In the genomic region with DNA sequence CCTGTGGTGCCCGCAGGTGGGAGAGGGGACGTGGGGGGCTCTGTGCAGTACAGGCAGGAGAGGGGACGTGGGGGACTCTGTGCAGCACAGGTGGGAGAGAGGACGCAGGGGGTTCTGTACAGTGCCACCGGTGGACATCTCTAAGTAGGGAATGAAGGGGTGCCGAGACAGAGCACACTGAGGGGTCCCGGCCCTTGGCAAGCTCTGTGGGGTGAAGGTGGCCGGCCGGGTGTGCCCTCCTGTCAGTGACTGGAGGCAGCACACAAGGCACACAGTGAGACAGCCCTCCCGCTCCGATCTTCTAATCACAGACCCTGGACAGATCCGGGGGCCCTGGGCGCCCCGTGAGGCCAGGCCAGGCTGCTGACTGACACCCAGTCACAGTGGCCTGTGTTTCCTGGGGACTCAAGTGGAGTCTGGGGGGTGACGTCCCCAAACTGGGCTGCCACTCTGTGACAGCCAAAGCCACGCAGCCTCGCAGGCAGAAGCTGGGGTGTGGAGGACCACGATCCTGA, we compare ENCODE assay signal across 8 cellular contexts. TPM values are rescaled to one million over a fixed set of nuclear protein-coding genes. Genes with fewer than 3 reads are reported as not detected.
DNase-seq lines count a peak whose midpoint lies in the region; ATAC-seq, FAIRE-seq and TF ChIP-seq lines count a peak whose summit lies in the region.

No MANE protein-coding gene starts in this region.

- POLR2A ChIA-PET in PC-9 (lab: Charles Lee; ENCODE audit: unreplicated experiment) = no interaction called here

- H3K27me3 ChIP-seq in left lung (peaks cover 0 to 30% of the 10 kb centered on the region in 2 donors), tibial nerve (no peaks in the 10 kb centered on the region), small intestine (ENCODE audit: control insufficient read depth in 2 of 2, insufficient read depth in 2 of 2, low read length in 2 of 2) (no peaks in the 10 kb centered on the region), PC-9 (ENCODE audit: insufficient read depth, low read depth) (no peaks in the 10 kb centered on the region)

- no peak overlapping the region for H2AFZ ChIP-seq in PC-9

- H3K9me3 ChIP-seq in left lung (no peaks in the 10 kb centered on the region), tibial nerve (no peaks in the 10 kb centered on the region), small intestine (ENCODE audit: control insufficient read depth, low read depth) (no peaks in the 10 kb centered on the region), PC-9 (ENCODE audit: insufficient read depth, low read depth) (no peaks in the 10 kb centered on the region)

- no peak overlapping the region for H3K27ac Mint-ChIP-seq in activated naive CD8-positive, alpha-beta T cell treated with anti-CD3 and anti-CD28 coated beads for 36 hours

- H3K36me3 ChIP-seq in left lung (peaks cover 0 to 14% of the 10 kb centered on the region in 2 donors), tibial nerve (peaks cover 0 to 18% (median 2%) of the 10 kb centered on the region in 3 donors), small intestine (ENCODE audit: control insufficient read depth in 2 of 2, insufficient read depth in 2 of 2, low read length in 2 of 2) (no peaks in the 10 kb centered on the region), PC-9 (ENCODE audit: low read depth) (no peaks in the 10 kb centered on the region)

- no peak for FAIRE-seq in small intestine (lab: Jason Lieb, UNC)

- no peaks in the 10 kb centered on the region for H3K27me3 Mint-ChIP-seq in activated T-cell treated with anti-CD3 and anti-CD28 coated beads, Interleukin-2, amount 50 U/mL, for 4 hours (ENCODE audit: low read depth)
- H3K27me3 Mint-ChIP-seq in activated naive CD8-positive, alpha-beta T cell treated with anti-CD3 and anti-CD28 coated beads for 36 hours = no peaks in the 10 kb centered on the region

- H3K36me3 Mint-ChIP-seq in activated T-cell treated with anti-CD3 and anti-CD28 coated beads, Interleukin-2, amount 50 U/mL, for 4 hours (ENCODE audit: insufficient read depth) = peaks cover 4% of the 10 kb centered on the region
- no peaks in the 10 kb centered on the region for H3K36me3 Mint-ChIP-seq in activated naive CD8-positive, alpha-beta T cell treated with anti-CD3 and anti-CD28 coated beads for 36 hours

- no peaks in the 10 kb centered on the region for H3K79me2 ChIP-seq in PC-9 (ENCODE audit: low read depth)

- H3K9me3 Mint-ChIP-seq in activated T-cell treated with anti-CD3 and anti-CD28 coated beads, Interleukin-2, amount 50 U/mL, for 4 hours = no peaks in the 10 kb centered on the region
- no peaks in the 10 kb centered on the region for H3K9me3 Mint-ChIP-seq in activated naive CD8-positive, alpha-beta T cell treated with anti-CD3 and anti-CD28 coated beads for 36 hours

- peaks cover 21% of the 10 kb centered on the region for H3K4me1 Mint-ChIP-seq in activated T-cell treated with anti-CD3 and anti-CD28 coated beads, Interleukin-2, amount 50 U/mL, for 4 hours (ENCODE audit: low read depth)
- H3K4me1 Mint-ChIP-seq in activated naive CD8-positive, alpha-beta T cell treated with anti-CD3 and anti-CD28 coated beads for 36 hours = peaks cover 11% of the 10 kb centered on the region

- H3K4me3 Mint-ChIP-seq in activated T-cell treated with anti-CD3 and anti-CD28 coated beads, Interleukin-2, amount 50 U/mL, for 4 hours = peak overlapping the region; percentile 72
- H3K4me3 Mint-ChIP-seq in activated naive CD8-positive, alpha-beta T cell treated with anti-CD3 and anti-CD28 coated beads for 36 hours = peak overlapping the region; percentile 65

- no TSS peak for BruUV-seq in PC-9 (replicated peaks; lab: Mats Ljungman, UMichigan)

- TF ChIP-seq POLR2A in tibial nerve (IDR thresholded peaks at IDR 0.05) = no peak

- H3K27ac ChIP-seq in left lung (peak overlapping the region; percentile 73 to 78), tibial nerve (peak overlapping the region; percentile 75 to 96 (median 86)), small intestine (ENCODE audit: low read depth in 1 of 2, low read length in 1 of 2) (peak overlapping the region in 1 of 2 donors; percentile 49), PC-9 (no peak overlapping the region)

- no peak for DNase-seq in activated T-cell treated with anti-CD3 and anti-CD28 coated beads, Interleukin-2, amount 50 U/mL, for 4 hours
- DNase-seq in activated T-cell treated with anti-CD3 and anti-CD28 coated beads for 4 hours (no peak), left lung (peak in 1 of 2 donors; percentile 70), tibial nerve (ENCODE audit: low spot score in 2 of 2) (no peak), small intestine (no peak), PC-9 (no peak)
- DNase-seq in activated naive CD8-positive, alpha-beta T cell treated with anti-CD3 and anti-CD28 coated beads for 36 hours = no peak

- H3K9me2 ChIP-seq in PC-9 (ENCODE audit: insufficient read depth) = no peaks in the 10 kb centered on the region

- TF ChIP-seq CTCF in left lung (IDR thresholded peaks at IDR 0.05) (no peak), tibial nerve (IDR thresholded peaks at IDR 0.05) (no peak), PC-9 (conservative IDR thresholded peaks at IDR 0.05) (no peak)

- no peak overlapping the region for H3K4me2 ChIP-seq in PC-9

- no peaks in the 10 kb centered on the region; the same call in 1 of the 2 replicates for H4K20me1 ChIP-seq in PC-9 (ENCODE audit: insufficient read depth)

- H3F3A ChIP-seq in PC-9 (ENCODE audit: insufficient read depth, low read depth) = peaks cover 5% of the 10 kb centered on the region; the same call in 1 of the 2 replicates

- peak; percentile 9 to 14 for ATAC-seq in activated T-cell treated with anti-CD3 and anti-CD28 coated beads, Interleukin-2, amount 50 U/mL, for 4 hours
- ATAC-seq in left lung = no peak
- ATAC-seq in GM18868 (IDR thresholded peaks at IDR 0.05; ENCODE audit: unreplicated experiment) = no peak

- intact Hi-C loops in left lung (cut with DNase I) (no loop called here), PC-9 (cut with micrococcal nuclease; ENCODE audit: unreplicated experiment) (no loop called here)

- WGBS in tibial nerve, 2 donors = 38 to 45% methylated on average over 14 to 17 of the region's 18 CpGs
- WGBS in small intestine, 3 donors = 60 to 84% (median 77%) methylated on average over 14 to 18 of the region's 18 CpGs

- TF ChIP-seq EP300 in tibial nerve (IDR thresholded peaks at IDR 0.05) = no peak

- CTCF ChIA-PET in PC-9 (lab: Charles Lee) = interaction anchor here (1.3 kb wide), 1 partner anchor 11 kb away, joined by 4 read pairs; no protein-coding TSS in a partner anchor

- peaks cover 17 to 65% of the 10 kb centered on the region in 2 donors for H3K4me1 ChIP-seq in left lung
- H3K4me1 ChIP-seq in tibial nerve = peaks cover 0 to 94% (median 55%) of the 10 kb centered on the region in 4 donors
- H3K4me1 ChIP-seq in small intestine (ENCODE audit: control insufficient read depth in 2 of 2, insufficient read depth in 1 of 2, low read depth in 1 of 2, low read length in 1 of 2) = peaks cover 0 to 7% of the 10 kb centered on the region in 2 donors
- no peaks in the 10 kb centered on the region for H3K4me1 ChIP-seq in PC-9 (replicated peaks; ENCODE audit: insufficient read depth)

- H3K4me3 ChIP-seq in left lung (peak overlapping the region; percentile 7 to 40), tibial nerve (peak overlapping the region; percentile 30 to 58 (median 36)), small intestine (ENCODE audit: low read depth in 1 of 2, low read length in 2 of 2) (no peak overlapping the region), PC-9 (no peak overlapping the region)

RNA-seq across cellular contexts. Expression of gene GPR146, which starts 11.2 kb away (rescaled TPM):
- total RNA-seq in activated T-cell treated with anti-CD3 and anti-CD28 coated beads, Interleukin-2, amount 50 U/mL, for 4 hours = under 1 TPM in 2 of 3 donors, not detected in 1; 0.21 to 0.52 TPM
- total RNA-seq in activated naive CD8-positive, alpha-beta T cell treated with anti-CD3 and anti-CD28 coated beads for 36 hours = 1 to 10 TPM; 2.4 to 2.8 TPM
- total RNA-seq in left lung (10 to 100 TPM; 16.7 to 18.9 TPM), tibial nerve (10 to 100 TPM; 27.8 to 91.8 (median 59.1) TPM), PC-9 (2021) (3.4 and 4.3 TPM in 2 replicates)
- 10 to 100 TPM in 1 of 3 donors, 1 to 10 TPM in 2; 1.1 to 13.4 (median 1.1) TPM for polyA plus RNA-seq in small intestine

RNA-seq across cellular contexts. Expression of gene GPER1, which starts 32.4 kb away (rescaled TPM):
- under 1 TPM; 0.08 to 0.11 (median 0.08) TPM for total RNA-seq in activated T-cell treated with anti-CD3 and anti-CD28 coated beads, Interleukin-2, amount 50 U/mL, for 4 hours
- under 1 TPM; 0.14 to 0.37 TPM for total RNA-seq in activated naive CD8-positive, alpha-beta T cell treated with anti-CD3 and anti-CD28 coated beads for 36 hours
- 10 to 100 TPM in 1 of 2 donors, 1 to 10 TPM in 1; 8.1 to 11.6 TPM for total RNA-seq in left lung
- total RNA-seq in tibial nerve = 10 to 100 TPM in 1 of 4 donors, 1 to 10 TPM in 3; 6.1 to 12.4 (median 8.7) TPM
- polyA plus RNA-seq in small intestine = 1 to 10 TPM in 1 of 3 donors, under 1 TPM in 2; 0.54 to 4.7 (median 0.67) TPM
- 0.37 and 0.85 TPM in 2 replicates for total RNA-seq in PC-9 (2021)

Comparison
In these comparisons a context has a peak if more than half of its experiments do, and no peak if none do; other contexts are left out.
1. ATAC-seq: peak in activated T-cell treated with anti-CD3 and anti-CD28 coated beads, Interleukin-2, amount 50 U/mL, for 4 hours (2 of 2); none in left lung (single experiment) and GM18868 (single experiment).
2. H3K4me3 ChIP-seq: peak in left lung (2 of 2) and tibial nerve (4 of 4); none in small intestine (0 of 2) and PC-9 (single experiment).